Comparison of ENCODE assay signal across 8 cellular contexts in genomic region chr6:31401403-31401802, GRCh38. TPM values are rescaled to one million over a fixed set of nuclear protein-coding genes. Genes with fewer than 3 reads are reported as not detected.
DNase-seq lines count a peak whose midpoint lies in the region; ATAC-seq, FAIRE-seq and TF ChIP-seq lines count a peak whose summit lies in the region.

No MANE protein-coding gene starts in this region.

- TF ChIP-seq CTCF in activated CD8-positive, alpha-beta T cell treated with anti-CD3 and anti-CD28 coated beads for 36 hours (IDR thresholded peaks at IDR 0.05), result no peak
- TF ChIP-seq CTCF in heart right ventricle (IDR thresholded peaks at IDR 0.05), result no peak

- peaks cover 63% of the 10 kb centered on the region for H3K4me1 Mint-ChIP-seq in activated CD4-positive, alpha-beta T cell treated with anti-CD3 and anti-CD28 coated beads, Interleukin-2, amount 10 ng/mL, durations not matched to agents 7 days and 5 days
- H3K4me1 Mint-ChIP-seq in activated CD8-positive, alpha-beta T cell treated with anti-CD3 and anti-CD28 coated beads for 36 hours (ENCODE audit: low read depth), result peaks cover 46% of the 10 kb centered on the region

- FAIRE-seq in small intestine (lab: Jason Lieb, UNC), result no peak

- CTCF ChIA-PET in activated CD4-positive, alpha-beta T cell treated with anti-CD3 and anti-CD28 coated beads, Interleukin-2, amount 10 ng/mL, durations not matched to agents 7 days and 5 days (lab: Charles Lee), result interaction anchor here (1.0 to 1.4 kb wide), 5 partner anchors 20 to 243 kb away, joined by 3 to 6 read pairs (median 3); partner anchors contain the start of gene TCF19
- CTCF ChIA-PET in activated CD8-positive, alpha-beta T cell treated with anti-CD3 and anti-CD28 coated beads for 36 hours (lab: Charles Lee), result interaction anchor here (0.7 to 7.9 kb wide), 6 partner anchors 33 to 197 kb away, joined by 3 to 98 read pairs (median 8); no protein-coding TSS in a partner anchor

- H3K27ac ChIP-seq in heart right ventricle (peak overlapping the region; percentile 94 to 100 (median 98)), small intestine (ENCODE audit: low read depth in 1 of 2, low read length in 1 of 2) (peak overlapping the region; percentile 64 to 82)

- no peaks in the 10 kb centered on the region for H3K9me3 Mint-ChIP-seq in activated CD4-positive, alpha-beta T cell treated with anti-CD3 and anti-CD28 coated beads, Interleukin-2, amount 10 ng/mL, durations not matched to agents 7 days and 5 days
- no peaks in the 10 kb centered on the region for H3K9me3 Mint-ChIP-seq in activated CD8-positive, alpha-beta T cell treated with anti-CD3 and anti-CD28 coated beads for 36 hours

- intact Hi-C loops in activated CD8-positive, alpha-beta T cell treated with anti-CD3 and anti-CD28 coated beads for 36 hours (cut with micrococcal nuclease), result no loop called here
- intact Hi-C loops in heart right ventricle (cut with DNase I), result loop anchor here in 1 of 10 donors (5.0 kb wide), 1 partner anchor 41 kb away; no protein-coding TSS in a partner anchor

- no peaks in the 10 kb centered on the region for H3K27me3 ChIP-seq in heart right ventricle
- no peaks in the 10 kb centered on the region for H3K27me3 ChIP-seq in small intestine (ENCODE audit: control insufficient read depth in 2 of 2, insufficient read depth in 2 of 2, low read length in 2 of 2)

- H3K9me3 ChIP-seq in heart right ventricle (no peaks in the 10 kb centered on the region), small intestine (ENCODE audit: control insufficient read depth, low read depth) (no peaks in the 10 kb centered on the region)

- no peak for ATAC-seq in activated CD8-positive, alpha-beta T cell treated with anti-CD3 and anti-CD28 coated beads for 36 hours
- ATAC-seq in heart right ventricle, result peak in 5 of 8 donors; percentile 9 to 25 (median 14)
- ATAC-seq in HG02610 (IDR thresholded peaks at IDR 0.05; ENCODE audit: unreplicated experiment), result no peak

- peaks cover 3% of the 10 kb centered on the region for H3K27me3 Mint-ChIP-seq in activated CD4-positive, alpha-beta T cell treated with anti-CD3 and anti-CD28 coated beads, Interleukin-2, amount 10 ng/mL, durations not matched to agents 7 days and 5 days
- no peaks in the 10 kb centered on the region for H3K27me3 Mint-ChIP-seq in activated CD8-positive, alpha-beta T cell treated with anti-CD3 and anti-CD28 coated beads for 36 hours

- 24 to 35% methylated on average over 4 of the region's 4 CpGs for WGBS in heart right ventricle, 2 donors
- WGBS in small intestine, 3 donors, result 12 to 32% (median 21%) methylated on average over 4 of the region's 4 CpGs

- POLR2A ChIA-PET in activated CD4-positive, alpha-beta T cell treated with anti-CD3 and anti-CD28 coated beads, Interleukin-2, amount 10 ng/mL, durations not matched to agents 7 days and 5 days (lab: Charles Lee), result interaction anchor here (0.7 kb wide), 2 partner anchors 43 to 129 kb away, joined by 3 read pairs; no protein-coding TSS in a partner anchor
- POLR2A ChIA-PET in activated CD8-positive, alpha-beta T cell treated with anti-CD3 and anti-CD28 coated beads for 36 hours (lab: Charles Lee), result interaction anchor here (0.6 to 1.0 kb wide), 4 partner anchors 19 to 180 kb away, joined by 3 read pairs; no protein-coding TSS in a partner anchor

- H3K36me3 Mint-ChIP-seq in activated CD4-positive, alpha-beta T cell treated with anti-CD3 and anti-CD28 coated beads, Interleukin-2, amount 10 ng/mL, durations not matched to agents 7 days and 5 days (ENCODE audit: low read depth), result peaks cover 17% of the 10 kb centered on the region
- H3K36me3 Mint-ChIP-seq in activated CD8-positive, alpha-beta T cell treated with anti-CD3 and anti-CD28 coated beads for 36 hours (ENCODE audit: low read depth), result peaks cover 2% of the 10 kb centered on the region

- no peaks in the 10 kb centered on the region for H3K36me3 ChIP-seq in heart right ventricle
- no peaks in the 10 kb centered on the region for H3K36me3 ChIP-seq in small intestine (ENCODE audit: control insufficient read depth in 2 of 2, insufficient read depth in 2 of 2, low read length in 2 of 2)

- H3K4me1 ChIP-seq in heart right ventricle (peaks cover 15 to 79% (median 71%) of the 10 kb centered on the region in 9 donors), small intestine (ENCODE audit: control insufficient read depth in 2 of 2, insufficient read depth in 1 of 2, low read depth in 1 of 2, low read length in 1 of 2) (peaks cover 4 to 5% of the 10 kb centered on the region in 2 donors)

- H3K4me3 ChIP-seq in heart right ventricle (peak overlapping the region; percentile 48 to 93 (median 85)), small intestine (ENCODE audit: low read depth in 1 of 2, low read length in 2 of 2) (peak overlapping the region in 1 of 2 donors; percentile 71)

- no peak for DNase-seq in activated CD4-positive, alpha-beta T cell treated with anti-CD3 and anti-CD28 coated beads, Interleukin-2, amount 10 ng/mL, durations not matched to agents 7 days and 5 days
- no peak for DNase-seq in activated CD4-positive, alpha-beta T cell treated with anti-CD3 and anti-CD28 coated beads, Interleukin-2, amount 50 U/mL, for 1 hour
- peak; percentile 17 for DNase-seq in activated CD8-positive, alpha-beta T cell treated with anti-CD3 and anti-CD28 coated beads for 36 hours
- DNase-seq in heart right ventricle, result no peak
- peak; percentile 71 for DNase-seq in small intestine
- DNase-seq in pons (ENCODE audit: low spot score), result no peak
- DNase-seq in GM19240 (ENCODE audit: insufficient read length, low spot score), result no peak

- H3K4me3 Mint-ChIP-seq in activated CD4-positive, alpha-beta T cell treated with anti-CD3 and anti-CD28 coated beads, Interleukin-2, amount 10 ng/mL, durations not matched to agents 7 days and 5 days, result peak overlapping the region; percentile 91
- peak overlapping the region; percentile 81 for H3K4me3 Mint-ChIP-seq in activated CD8-positive, alpha-beta T cell treated with anti-CD3 and anti-CD28 coated beads for 36 hours

- peak overlapping the region; percentile 91 for H3K27ac Mint-ChIP-seq in activated CD4-positive, alpha-beta T cell treated with anti-CD3 and anti-CD28 coated beads, Interleukin-2, amount 10 ng/mL, durations not matched to agents 7 days and 5 days
- peak overlapping the region; percentile 93 for H3K27ac Mint-ChIP-seq in activated CD8-positive, alpha-beta T cell treated with anti-CD3 and anti-CD28 coated beads for 36 hours

RNA-seq across cellular contexts. Expression of gene MICA, which starts 2.0 kb away (rescaled TPM):
- total RNA-seq in activated CD4-positive, alpha-beta T cell treated with anti-CD3 and anti-CD28 coated beads, Interleukin-2, amount 10 ng/mL, durations not matched to agents 7 days and 5 days, result 10 to 100 TPM; 10.5 to 10.8 TPM
- 1 to 10 TPM; 5.6 to 6.0 TPM for total RNA-seq in activated CD8-positive, alpha-beta T cell treated with anti-CD3 and anti-CD28 coated beads for 36 hours
- 10 to 100 TPM in 2 of 10 donors, 1 to 10 TPM in 8; 3.2 to 15.0 (median 8.7) TPM for total RNA-seq in heart right ventricle
- 10 to 100 TPM; 21.2 to 36.0 TPM for polyA plus RNA-seq in heart right ventricle
- polyA plus RNA-seq in small intestine, result 10 to 100 TPM; 12.5 to 28.6 (median 26.2) TPM

RNA-seq across cellular contexts. Expression of gene HLA-B, which starts 44.4 kb away (rescaled TPM):
- 1,000 to 10,000 TPM; 4,654 to 4,702 TPM for total RNA-seq in activated CD4-positive, alpha-beta T cell treated with anti-CD3 and anti-CD28 coated beads, Interleukin-2, amount 10 ng/mL, durations not matched to agents 7 days and 5 days
- 1,000 to 10,000 TPM; 2,892 to 2,968 TPM for total RNA-seq in activated CD8-positive, alpha-beta T cell treated with anti-CD3 and anti-CD28 coated beads for 36 hours
- 1,000 to 10,000 TPM in 1 of 10 donors, 100 to 1,000 TPM in 9; 252 to 2,676 (median 383) TPM for total RNA-seq in heart right ventricle
- polyA plus RNA-seq in heart right ventricle (100 to 1,000 TPM; 516 to 656 TPM), small intestine (1,000 to 10,000 TPM in 2 of 3 donors, 100 to 1,000 TPM in 1; 569 to 2,421 (median 1,749) TPM)

Comparison
In these comparisons a context has a peak if more than half of its experiments do, and no peak if none do; other contexts are left out.
1. DNase-seq: peak in activated CD8-positive, alpha-beta T cell treated with anti-CD3 and anti-CD28 coated beads for 36 hours (single experiment) and small intestine (single experiment); none in activated CD4-positive, alpha-beta T cell treated with anti-CD3 and anti-CD28 coated beads, Interleukin-2, amount 10 ng/mL, durations not matched to agents 7 days and 5 days (single experiment), activated CD4-positive, alpha-beta T cell treated with anti-CD3 and anti-CD28 coated beads, Interleukin-2, amount 50 U/mL, for 1 hour (single experiment), heart right ventricle (0 of 2), pons (single experiment) and GM19240 (single experiment).
2. ATAC-seq: peak in heart right ventricle (5 of 8); none in activated CD8-positive, alpha-beta T cell treated with anti-CD3 and anti-CD28 coated beads for 36 hours (single experiment) and HG02610 (single experiment).